In genomic region chr13:33537691-33538090, GRCh38 we compare ENCODE assay signal across 13 cellular contexts.
DNase-seq lines count a peak whose midpoint lies in the region; ATAC-seq and TF ChIP-seq lines count a peak whose summit lies in the region.
"Had no signal": no experiment of that assay in that cellular context is flagged by ENCODE, and none has a peak within 500 bp of the region (broad histone marks: within the 10 kb centered on the region; RNA-seq: fewer than 3 reads in every experiment).

No MANE protein-coding gene starts in this region.

- H3K4me3 ChIP-seq in HUES48 (ENCODE audit: low read depth, low read length) (no peak overlapping the region), coronary artery (no peak overlapping the region), osteoblast (ENCODE audit: insufficient read depth, low read length) (no peak overlapping the region), right lobe of liver (no peak overlapping the region), H7 (ENCODE audit: insufficient read depth, low read depth, low read length) (no peak overlapping the region)
- H3K4me3 ChIP-seq: testis had no signal

- peaks cover 28% of the 10 kb centered on the region for H3K4me1 Mint-ChIP-seq in CD14-positive monocyte
- H3K4me1 Mint-ChIP-seq in endothelial cell (ENCODE audit: unreplicated experiment): peaks cover 16% of the 10 kb centered on the region

- H3K4me1 ChIP-seq in HUES48 (ENCODE audit: control insufficient read depth, insufficient read depth, low read length): peaks cover 18% of the 10 kb centered on the region
- peaks cover 29% of the 10 kb centered on the region for H3K4me1 ChIP-seq in osteoblast (ENCODE audit: insufficient read depth, low read length)
- no peaks in the 10 kb centered on the region for H3K4me1 ChIP-seq in right lobe of liver

- H3K27me3 ChIP-seq in HUES48 (ENCODE audit: control insufficient read depth, insufficient read depth, low read length) (no peaks in the 10 kb centered on the region), osteoblast (ENCODE audit: insufficient read depth, low read length) (no peaks in the 10 kb centered on the region), right lobe of liver (no peaks in the 10 kb centered on the region), H7 (ENCODE audit: control insufficient read depth, insufficient read depth, low read length) (no peaks in the 10 kb centered on the region)
- H3K27me3 ChIP-seq: testis had no signal

- no peak for ATAC-seq in GM21528 (IDR thresholded peaks at IDR 0.05; ENCODE audit: low FRiP score, unreplicated experiment)
- ATAC-seq in right lobe of liver: no peak

- DNase-seq in CD14-positive monocyte (ENCODE audit: low spot score) (no peak), coronary artery (ENCODE audit: low spot score) (no peak), osteoblast (ENCODE audit: insufficient read length, low spot score, missing footprints) (peak; percentile 26), endothelial cell (ENCODE audit: low spot score) (no peak), right lobe of liver (no peak), H7 (no peak)
- DNase-seq: activated CD4-positive, CD25-positive, alpha-beta regulatory T cell treated with anti-CD3 and anti-CD28 coated beads, Interleukin-2, amount 50 U/mL, for 72 hours; aorta; foreskin fibroblast; NCI-H1436; testis had no signal

- H3K9me3 ChIP-seq in HUES48 (ENCODE audit: control insufficient read depth, insufficient read depth, low read length) (no peaks in the 10 kb centered on the region), osteoblast (ENCODE audit: low read depth, low read length) (no peaks in the 10 kb centered on the region), right lobe of liver (no peaks in the 10 kb centered on the region)
- H3K9me3 ChIP-seq: testis had no signal

- H3K36me3 Mint-ChIP-seq in CD14-positive monocyte (peaks cover 0 to 3% of the 10 kb centered on the region in 2 donors), endothelial cell (ENCODE audit: low read depth, unreplicated experiment) (no peaks in the 10 kb centered on the region)

- no peak for TF ChIP-seq POLR2A in right lobe of liver (IDR thresholded peaks at IDR 0.05)

- no peaks in the 10 kb centered on the region for H3K9me3 Mint-ChIP-seq in CD14-positive monocyte
- H3K9me3 Mint-ChIP-seq in endothelial cell (ENCODE audit: unreplicated experiment): no peaks in the 10 kb centered on the region

- intact Hi-C loops in CD14-positive monocyte (cut with micrococcal nuclease): no loop called here
- intact Hi-C loops in right lobe of liver (cut with DNase I): no loop called here

- 72% methylated on average over 2 of the region's 2 CpGs for WGBS in right lobe of liver (ENCODE audit: insufficient coverage, low coverage, low lambda C conversion rate, missing lambda C conversion rate)

- peak overlapping the region; percentile 74 for H3K4me2 ChIP-seq in osteoblast (ENCODE audit: insufficient read depth, low read length)

- no peaks in the 10 kb centered on the region for H3K27me3 Mint-ChIP-seq in CD14-positive monocyte (ENCODE audit: low read depth in 3 of 3)
- peaks cover 5% of the 10 kb centered on the region for H3K27me3 Mint-ChIP-seq in endothelial cell (ENCODE audit: unreplicated experiment)

- H3K4me3 Mint-ChIP-seq in CD14-positive monocyte (no peak overlapping the region), endothelial cell (ENCODE audit: unreplicated experiment) (no peak overlapping the region)

- H3K9ac ChIP-seq in HUES48 (ENCODE audit: low read depth, low read length): no peak overlapping the region

- H4K20me1 ChIP-seq in osteoblast (ENCODE audit: insufficient read depth, low read length): no peaks in the 10 kb centered on the region

- TF ChIP-seq CTCF in CD14-positive monocyte (IDR thresholded peaks at IDR 0.05): no peak
- TF ChIP-seq CTCF in coronary artery (IDR thresholded peaks at IDR 0.05): no peak
- no peak for TF ChIP-seq CTCF in osteoblast (IDR thresholded peaks at IDR 0.05; ENCODE audit: extremely low read depth, low read depth, low read length)
- TF ChIP-seq CTCF in endothelial cell (IDR thresholded peaks at IDR 0.05; ENCODE audit: unreplicated experiment): no peak
- TF ChIP-seq CTCF in right lobe of liver (IDR thresholded peaks at IDR 0.05): no peak

- peak overlapping the region in 6 of 7 donors; percentile 5 to 83 (median 56) for H3K27ac Mint-ChIP-seq in CD14-positive monocyte
- H3K27ac Mint-ChIP-seq in endothelial cell (ENCODE audit: unreplicated experiment): no peak overlapping the region

- peak overlapping the region; percentile 94 for H2AFZ ChIP-seq in osteoblast (ENCODE audit: low read length)

- H3K36me3 ChIP-seq in HUES48 (ENCODE audit: control insufficient read depth, insufficient read depth, low read length): no peaks in the 10 kb centered on the region
- H3K36me3 ChIP-seq in osteoblast (ENCODE audit: insufficient read depth, low read length): no peaks in the 10 kb centered on the region
- H3K36me3 ChIP-seq in right lobe of liver: no peaks in the 10 kb centered on the region
- no peaks in the 10 kb centered on the region for H3K36me3 ChIP-seq in H7 (replicated peaks; ENCODE audit: control insufficient read depth, insufficient read depth, low read length)

- no peaks in the 10 kb centered on the region for H3K79me2 ChIP-seq in osteoblast (ENCODE audit: insufficient read depth, low read length)

- H3K27ac ChIP-seq in HUES48 (ENCODE audit: low read depth, low read length) (peak overlapping the region; percentile 58), coronary artery (peak overlapping the region; percentile 64 to 72), osteoblast (ENCODE audit: low read depth, low read length) (peak overlapping the region; percentile 88), right lobe of liver (no peak overlapping the region)

Comparison
In these comparisons a context has a peak if more than half of its experiments do, and no peak if none do; other contexts are left out.
1. H3K27ac ChIP-seq: peak in HUES48 (single experiment), coronary artery (2 of 2) and osteoblast (single experiment); none in right lobe of liver (0 of 3).